1 cellular context compared by ENCODE assay signal in the genomic region with DNA sequence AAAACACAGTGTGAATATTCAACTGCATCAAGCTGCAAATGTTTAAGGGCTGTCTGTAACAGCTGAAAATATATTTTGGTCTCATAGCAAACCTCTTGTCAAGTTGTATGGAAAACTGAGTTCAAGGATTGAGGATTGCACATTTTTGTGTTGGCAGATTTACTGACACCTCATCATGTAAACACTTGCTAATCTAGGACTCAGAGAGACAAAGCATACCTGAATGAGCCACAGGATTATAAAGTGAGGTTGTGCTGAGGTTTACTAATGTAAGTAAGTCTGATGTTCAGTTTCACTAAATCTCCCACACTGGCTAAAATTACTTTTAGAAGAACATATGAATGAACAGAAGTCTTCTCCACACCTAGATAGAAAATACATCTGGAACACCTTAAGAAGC.
TF ChIP-seq lines count a peak whose summit lies in the region.

No MANE protein-coding gene starts in this region.

TF ChIP-seq in WTC11, 78 proteins besides CTCF, POLR2A, EP300 and RAD21 (continued from another document):
- TF ChIP-seq, protein P1, sequence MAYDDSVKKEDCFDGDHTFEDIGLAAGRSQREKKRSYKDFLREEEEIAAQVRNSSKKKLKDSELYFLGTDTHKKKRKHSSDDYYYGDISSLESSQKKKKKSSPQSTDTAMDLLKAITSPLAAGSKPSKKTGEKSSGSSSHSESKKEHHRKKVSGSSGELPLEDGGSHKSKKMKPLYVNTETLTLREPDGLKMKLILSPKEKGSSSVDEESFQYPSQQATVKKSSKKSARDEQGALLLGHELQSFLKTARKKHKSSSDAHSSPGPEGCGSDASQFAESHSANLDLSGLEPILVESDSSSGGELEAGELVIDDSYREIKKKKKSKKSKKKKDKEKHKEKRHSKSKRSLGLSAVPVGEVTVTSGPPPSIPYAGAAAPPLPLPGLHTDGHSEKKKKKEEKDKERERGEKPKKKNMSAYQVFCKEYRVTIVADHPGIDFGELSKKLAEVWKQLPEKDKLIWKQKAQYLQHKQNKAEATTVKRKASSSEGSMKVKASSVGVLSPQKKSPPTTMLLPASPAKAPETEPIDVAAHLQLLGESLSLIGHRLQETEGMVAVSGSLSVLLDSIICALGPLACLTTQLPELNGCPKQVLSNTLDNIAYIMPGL (CRISPR knock-in tag; IDR thresholded peaks at IDR 0.05): no peak
- TF ChIP-seq ZNF671 (CRISPR knock-in tag; IDR thresholded peaks at IDR 0.05) (no peak), SOX15 (CRISPR knock-in tag; IDR thresholded peaks at IDR 0.05) (no peak), IRF2 (CRISPR knock-in tag; IDR thresholded peaks at IDR 0.05; ENCODE audit: borderline replicate concordance, low read depth) (no peak), ELF4 (CRISPR knock-in tag; IDR thresholded peaks at IDR 0.05; ENCODE audit: low read depth) (no peak), CBFB (CRISPR knock-in tag; IDR thresholded peaks at IDR 0.05; ENCODE audit: low read depth) (no peak)
- TF ChIP-seq, protein P2, sequence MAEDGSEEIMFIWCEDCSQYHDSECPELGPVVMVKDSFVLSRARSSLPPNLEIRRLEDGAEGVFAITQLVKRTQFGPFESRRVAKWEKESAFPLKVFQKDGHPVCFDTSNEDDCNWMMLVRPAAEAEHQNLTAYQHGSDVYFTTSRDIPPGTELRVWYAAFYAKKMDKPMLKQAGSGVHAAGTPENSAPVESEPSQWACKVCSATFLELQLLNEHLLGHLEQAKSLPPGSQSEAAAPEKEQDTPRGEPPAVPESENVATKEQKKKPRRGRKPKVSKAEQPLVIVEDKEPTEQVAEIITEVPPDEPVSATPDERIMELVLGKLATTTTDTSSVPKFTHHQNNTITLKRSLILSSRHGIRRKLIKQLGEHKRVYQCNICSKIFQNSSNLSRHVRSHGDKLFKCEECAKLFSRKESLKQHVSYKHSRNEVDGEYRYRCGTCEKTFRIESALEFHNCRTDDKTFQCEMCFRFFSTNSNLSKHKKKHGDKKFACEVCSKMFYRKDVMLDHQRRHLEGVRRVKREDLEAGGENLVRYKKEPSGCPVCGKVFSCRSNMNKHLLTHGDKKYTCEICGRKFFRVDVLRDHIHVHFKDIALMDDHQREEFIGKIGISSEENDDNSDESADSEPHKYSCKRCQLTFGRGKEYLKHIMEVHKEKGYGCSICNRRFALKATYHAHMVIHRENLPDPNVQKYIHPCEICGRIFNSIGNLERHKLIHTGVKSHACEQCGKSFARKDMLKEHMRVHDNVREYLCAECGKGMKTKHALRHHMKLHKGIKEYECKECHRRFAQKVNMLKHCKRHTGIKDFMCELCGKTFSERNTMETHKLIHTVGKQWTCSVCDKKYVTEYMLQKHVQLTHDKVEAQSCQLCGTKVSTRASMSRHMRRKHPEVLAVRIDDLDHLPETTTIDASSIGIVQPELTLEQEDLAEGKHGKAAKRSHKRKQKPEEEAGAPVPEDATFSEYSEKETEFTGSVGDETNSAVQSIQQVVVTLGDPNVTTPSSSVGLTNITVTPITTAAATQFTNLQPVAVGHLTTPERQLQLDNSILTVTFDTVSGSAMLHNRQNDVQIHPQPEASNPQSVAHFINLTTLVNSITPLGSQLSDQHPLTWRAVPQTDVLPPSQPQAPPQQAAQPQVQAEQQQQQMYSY (CRISPR knock-in tag; IDR thresholded peaks at IDR 0.05): no peak
- TF ChIP-seq, protein P3, sequence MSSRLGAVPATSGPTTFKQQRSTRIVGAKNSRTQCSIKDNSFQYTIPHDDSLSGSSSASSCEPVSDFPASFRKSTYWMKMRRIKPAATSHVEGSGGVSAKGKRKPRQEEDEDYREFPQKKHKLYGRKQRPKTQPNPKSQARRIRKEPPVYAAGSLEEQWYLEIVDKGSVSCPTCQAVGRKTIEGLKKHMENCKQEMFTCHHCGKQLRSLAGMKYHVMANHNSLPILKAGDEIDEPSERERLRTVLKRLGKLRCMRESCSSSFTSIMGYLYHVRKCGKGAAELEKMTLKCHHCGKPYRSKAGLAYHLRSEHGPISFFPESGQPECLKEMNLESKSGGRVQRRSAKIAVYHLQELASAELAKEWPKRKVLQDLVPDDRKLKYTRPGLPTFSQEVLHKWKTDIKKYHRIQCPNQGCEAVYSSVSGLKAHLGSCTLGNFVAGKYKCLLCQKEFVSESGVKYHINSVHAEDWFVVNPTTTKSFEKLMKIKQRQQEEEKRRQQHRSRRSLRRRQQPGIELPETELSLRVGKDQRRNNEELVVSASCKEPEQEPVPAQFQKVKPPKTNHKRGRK (CRISPR knock-in tag; IDR thresholded peaks at IDR 0.05; ENCODE audit: borderline replicate concordance): no peak
